ENCODE assay signal across 17 cellular contexts in genomic region chr15:77527831-77528231, GRCh38.
DNase-seq lines count a peak whose midpoint lies in the region; ATAC-seq and TF ChIP-seq lines count a peak whose summit lies in the region.
"Had no signal": no experiment of that assay in that cellular context is flagged by ENCODE, and none has a peak within 500 bp of the region (broad histone marks: within the 10 kb centered on the region; RNA-seq: fewer than 3 reads in every experiment).

No MANE protein-coding gene starts in this region.

- no peaks in the 10 kb centered on the region for H3K36me3 ChIP-seq in breast epithelium
- H3K36me3 ChIP-seq in mucosa of descending colon (ENCODE audit: low read depth) = no peaks in the 10 kb centered on the region
- H3K36me3 ChIP-seq in aorta (ENCODE audit: control insufficient read depth in 1 of 2, insufficient read depth in 2 of 2, low read length in 1 of 2) = no peaks in the 10 kb centered on the region
- H3K36me3 ChIP-seq: esophagus squamous epithelium, thoracic aorta had no signal

- no peak for TF ChIP-seq POLR2A in breast epithelium (IDR thresholded peaks at IDR 0.05)

- H3K27ac ChIP-seq in breast epithelium (peak overlapping the region; percentile 58 to 76), aorta (ENCODE audit: low read depth in 1 of 2, low read length in 2 of 2) (no peak overlapping the region)
- H3K27ac ChIP-seq: thoracic aorta had no signal

- intact Hi-C loops in breast epithelium (cut with DNase I; ENCODE audit: low total_unique reads) (no loop called here), MCF 10A (cut with micrococcal nuclease) (no loop called here), Right ventricle myocardium superior (cut with DNase I) (no loop called here), mucosa of descending colon (cut with DNase I, micrococcal nuclease) (no loop called here), aorta (cut with DNase I) (no loop called here)

- CTCF ChIA-PET in MCF 10A (lab: Yijun Ruan, JAX) = interaction anchor here (1.3 to 2.6 kb wide), 2 partner anchors 15 to 30 kb away, joined by 5 to 13 read pairs; no protein-coding TSS in a partner anchor

- H3K9me3 ChIP-seq in breast epithelium = no peaks in the 10 kb centered on the region
- no peaks in the 10 kb centered on the region for H3K9me3 ChIP-seq in mucosa of descending colon
- H3K9me3 ChIP-seq in aorta (ENCODE audit: control insufficient read depth, low read length) = no peaks in the 10 kb centered on the region
- H3K9me3 ChIP-seq: esophagus squamous epithelium, thoracic aorta had no signal

- H3K9me3 Mint-ChIP-seq in MCF 10A (ENCODE audit: unreplicated experiment) = no peaks in the 10 kb centered on the region
- H3K9me3 Mint-ChIP-seq: CD4-positive, alpha-beta memory T cell; natural killer cell had no signal

- 87 to 91% methylated on average over 6 of the region's 6 CpGs for WGBS in aorta, 2 donors

- H3K4me3 ChIP-seq in breast epithelium = no peak overlapping the region
- no peak overlapping the region for H3K4me3 ChIP-seq in mucosa of descending colon
- H3K4me3 ChIP-seq in aorta (ENCODE audit: low read length in 2 of 2) = no peak overlapping the region
- H3K4me3 ChIP-seq: dorsolateral prefrontal cortex, esophagus squamous epithelium, GM23338, thoracic aorta had no signal

- no peaks in the 10 kb centered on the region for H3K4me1 Mint-ChIP-seq in MCF 10A (ENCODE audit: insufficient read depth, unreplicated experiment)
- H3K4me1 Mint-ChIP-seq: CD4-positive, alpha-beta memory T cell; natural killer cell had no signal

- POLR2A ChIA-PET in MCF 10A (lab: Yijun Ruan, JAX) = no interaction called here

- no peaks in the 10 kb centered on the region for H3K36me3 Mint-ChIP-seq in MCF 10A (ENCODE audit: insufficient read depth, unreplicated experiment)
- H3K36me3 Mint-ChIP-seq: CD4-positive, alpha-beta memory T cell; natural killer cell had no signal

- TF ChIP-seq CTCF in breast epithelium (IDR thresholded peaks at IDR 0.05) (no peak), MCF 10A (IDR thresholded peaks at IDR 0.05; ENCODE audit: unreplicated experiment) (no peak), mucosa of descending colon (IDR thresholded peaks at IDR 0.05) (no peak)

- DNase-seq in breast epithelium (ENCODE audit: low spot score in 2 of 2) (no peak), MCF 10A (ENCODE audit: unreplicated experiment) (no peak), Right ventricle myocardium superior (no peak), mucosa of descending colon (no peak), aorta (peak; percentile 33 to 42), Kasumi-1 (lab: John Stamatoyannopoulos, UW) (no peak)
- DNase-seq: activated gamma-delta T cell; CD4-positive, alpha-beta memory T cell; esophagus squamous epithelium; natural killer cell; stimulated activated CD4-positive, alpha-beta T cell treated with anti-CD3 and anti-CD28 coated beads, Interleukin-2, amount 100 ng/mL, for 48 hours; SW 1271 had no signal

- no TSS peak for BruUV-seq in MCF 10A (replicated peaks; lab: Mats Ljungman, UMichigan)

- H3K4me1 ChIP-seq in breast epithelium (peaks cover 0 to 9% of the 10 kb centered on the region in 2 donors), mucosa of descending colon (ENCODE audit: low read depth) (no peaks in the 10 kb centered on the region), aorta (ENCODE audit: control insufficient read depth in 1 of 2, insufficient read depth in 2 of 2, low read length in 2 of 2) (no peaks in the 10 kb centered on the region)

- ATAC-seq in Right ventricle myocardium superior (ENCODE audit: poor library complexity) (peak; percentile 26), mucosa of descending colon (peak; percentile 6), aorta (ENCODE audit: low FRiP score) (peak; percentile 44), HG02840 (IDR thresholded peaks at IDR 0.05; ENCODE audit: low FRiP score, unreplicated experiment) (no peak), HG03571 (IDR thresholded peaks at IDR 0.05; ENCODE audit: unreplicated experiment) (no peak)
- ATAC-seq: natural killer cell had no signal

- H3K27ac Mint-ChIP-seq in MCF 10A (ENCODE audit: low read depth, unreplicated experiment) = no peak overlapping the region
- H3K27ac Mint-ChIP-seq: CD4-positive, alpha-beta memory T cell; GM23338; natural killer cell had no signal

- no peak overlapping the region for H3K4me3 Mint-ChIP-seq in MCF 10A (ENCODE audit: unreplicated experiment)
- H3K4me3 Mint-ChIP-seq: CD4-positive, alpha-beta memory T cell; GM23338; natural killer cell had no signal

- no peaks in the 10 kb centered on the region for H3K27me3 Mint-ChIP-seq in MCF 10A (ENCODE audit: insufficient read depth, unreplicated experiment)

- H3K27me3 ChIP-seq in breast epithelium (no peaks in the 10 kb centered on the region), aorta (ENCODE audit: control insufficient read depth in 1 of 2, insufficient read depth in 2 of 2, low read length in 1 of 2) (no peaks in the 10 kb centered on the region)
- H3K27me3 ChIP-seq: dorsolateral prefrontal cortex had no signal

Comparison
In these comparisons a context has a peak if more than half of its experiments do, and no peak if none do; other contexts are left out.
1. DNase-seq: peak in aorta (2 of 2); none in breast epithelium (0 of 2), MCF 10A (single experiment), Right ventricle myocardium superior (single experiment), mucosa of descending colon (0 of 3) and Kasumi-1 (0 of 2).
2. H3K27ac ChIP-seq: peak in breast epithelium (2 of 2); none in aorta (0 of 2).
3. ATAC-seq: peak in Right ventricle myocardium superior (single experiment), mucosa of descending colon (single experiment) and aorta (single experiment); none in HG02840 (single experiment) and HG03571 (single experiment).